ENCODE assay signal across 18 cellular contexts in the genomic region with DNA sequence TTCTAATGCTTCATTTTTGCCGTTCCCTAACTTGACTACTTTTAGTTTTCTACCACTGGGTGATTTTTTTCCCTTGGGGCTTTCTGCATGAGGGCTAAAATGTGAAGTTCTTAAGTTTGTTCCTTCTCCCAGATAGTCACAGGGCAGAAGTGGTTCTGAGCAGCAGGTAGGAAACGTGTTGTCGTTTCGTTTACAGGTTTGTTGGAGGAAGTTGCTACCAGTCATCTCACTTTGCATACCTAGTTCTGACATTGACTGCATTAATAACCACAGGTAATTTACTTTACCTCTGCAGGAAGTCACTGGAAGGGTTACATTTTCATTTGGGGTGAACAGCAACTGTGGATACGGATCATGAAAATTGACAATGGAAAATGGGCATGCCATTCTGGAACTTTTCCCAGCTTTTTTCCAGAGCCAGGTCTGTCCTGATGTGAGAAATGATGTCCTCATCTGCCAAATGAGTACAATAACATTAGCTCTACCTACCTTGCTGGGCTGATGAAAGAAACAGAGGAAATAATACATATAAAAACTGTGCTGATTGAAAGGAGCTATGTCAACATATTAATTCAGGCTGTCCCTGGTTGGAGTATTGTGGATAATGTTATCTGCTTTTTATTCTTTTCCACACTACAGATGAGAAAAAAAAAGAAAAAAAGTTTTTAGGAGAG.
"Had no signal": no experiment of that assay in that cellular context is flagged by ENCODE, and none has a peak within 500 bp of the region (broad histone marks: within the 10 kb centered on the region; RNA-seq: fewer than 3 reads in every experiment).

No MANE protein-coding gene starts in this region.

- H3K27ac ChIP-seq: colonic mucosa, esophagus squamous epithelium, pancreas, WERI-Rb-1 had no signal

- FAIRE-seq: pancreas had no signal

- H3K27me3 Mint-ChIP-seq: activated naive CD8-positive, alpha-beta T cell; naive thymus-derived CD8-positive, alpha-beta T cell had no signal

- DNase-seq: activated CD4-positive, alpha-beta T cell treated with anti-CD3 and anti-CD28 coated beads for 4 hours; activated CD8-positive, alpha-beta memory T cell treated with anti-CD3 and anti-CD28 coated beads, Interleukin-2, amount 50 U/mL, for 48 hours; activated gamma-delta T cell treated with Interleukin-2 at 50 U/mL for 16 hours; activated T-cell treated with anti-CD3 and anti-CD28 coated beads, Interleukin-2, amount 50 U/mL, for 72 hours; amniotic stem cell; central memory CD4-positive, alpha-beta T cell; colonic mucosa; esophagus squamous epithelium; glutamatergic neuron; hypothalamus; left ventricle myocardium superior; mesenchymal stem cell; naive thymus-derived CD8-positive, alpha-beta T cell; pancreas; stimulated activated CD4-positive, alpha-beta T cell treated with anti-CD3 and anti-CD28 coated beads, Interleukin-12 subunit alpha, Interleukin-12 subunit beta, amount 100 ng/mL, for 4 hours; stimulated activated CD4-positive, alpha-beta T cell treated with anti-CD3 and anti-CD28 coated beads, Interleukin-2, amount 100 ng/mL, for 24 hours; WERI-Rb-1 had no signal

- H3K4me3 Mint-ChIP-seq: activated naive CD8-positive, alpha-beta T cell; activated T-cell treated with anti-CD3 and anti-CD28 coated beads, Interleukin-2, amount 50 U/mL, for 72 hours; naive thymus-derived CD8-positive, alpha-beta T cell had no signal

- H3K4me1 ChIP-seq: colonic mucosa, pancreas had no signal

- H3K9me3 Mint-ChIP-seq: activated T-cell treated with anti-CD3 and anti-CD28 coated beads, Interleukin-2, amount 50 U/mL, for 72 hours had no signal

- ATAC-seq: activated T-cell treated with anti-CD3 and anti-CD28 coated beads, Interleukin-2, amount 50 U/mL, for 72 hours; naive thymus-derived CD8-positive, alpha-beta T cell had no signal

- H3K4me3 ChIP-seq: colonic mucosa, esophagus squamous epithelium, pancreas had no signal

- H3K27me3 ChIP-seq: colonic mucosa, esophagus squamous epithelium, pancreas had no signal

- H3K36me3 ChIP-seq: colonic mucosa, esophagus squamous epithelium, pancreas, WERI-Rb-1 had no signal

- H3K27ac Mint-ChIP-seq: activated naive CD8-positive, alpha-beta T cell; activated T-cell treated with anti-CD3 and anti-CD28 coated beads, Interleukin-2, amount 50 U/mL, for 72 hours had no signal

- H3K9me3 ChIP-seq: colonic mucosa, esophagus squamous epithelium, pancreas had no signal
